In the genomic region with DNA sequence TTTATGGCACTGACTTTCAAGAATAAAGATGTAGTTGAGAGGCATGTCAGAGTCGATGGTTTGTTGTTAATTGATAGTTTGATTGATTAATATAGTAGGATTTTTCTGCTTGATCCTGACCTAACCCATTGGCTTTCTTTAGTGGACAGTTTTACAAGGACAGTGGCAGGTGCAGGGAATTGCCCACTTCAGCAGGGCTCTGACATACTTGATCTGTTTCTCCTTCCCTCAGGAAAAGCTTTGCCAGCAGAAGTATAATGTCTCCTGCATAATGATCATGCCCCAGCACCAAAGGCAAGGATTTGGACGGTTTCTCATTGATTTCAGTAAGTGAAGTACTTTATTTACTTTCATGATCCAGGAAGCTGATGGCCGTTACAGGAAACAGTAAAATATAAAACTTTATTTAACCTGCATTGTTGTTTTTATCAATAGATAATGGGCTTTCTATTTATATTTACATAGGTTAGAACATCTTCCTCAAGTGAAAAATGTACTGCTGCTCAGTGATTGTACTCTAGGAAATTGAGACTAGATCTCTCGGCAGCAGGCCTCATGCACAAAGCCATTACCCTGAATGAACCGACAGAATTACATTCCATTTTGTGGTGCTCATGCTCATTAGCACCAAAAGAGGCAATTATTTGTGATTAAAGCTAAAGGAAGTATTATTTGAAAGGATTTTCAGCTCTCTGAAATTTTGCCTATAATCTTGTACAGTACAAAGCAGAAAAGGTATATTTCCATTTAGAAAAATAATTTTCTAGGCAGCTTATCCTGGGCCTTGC, we compare ENCODE assay signal across 12 cellular contexts.
A peak's percentile ranks its signal among the peaks of the same experiment; 100 is the strongest.
DNase-seq lines count a peak whose midpoint lies in the region; ATAC-seq and TF ChIP-seq lines count a peak whose summit lies in the region.
"Had no signal": no experiment of that assay in that cellular context is flagged by ENCODE, and none has a peak within 500 bp of the region (broad histone marks: within the 10 kb centered on the region; RNA-seq: fewer than 3 reads in every experiment).

No MANE protein-coding gene starts in this region.

- no peaks in the 10 kb centered on the region for H3K79me2 ChIP-seq in GM23248 (ENCODE audit: insufficient read depth)

- H3K9me3 Mint-ChIP-seq in CD8-positive, alpha-beta memory T cell: no peaks in the 10 kb centered on the region
- H3K9me3 Mint-ChIP-seq: activated B cell treated with CpG ODN at 0.5 μM for 24 hours; activated T-helper 2 cell treated with anti-CD3 and anti-CD28 coated beads, Interferon-gamma antibody, Interleukin-2, Interleukin-4, amounts not matched to agents 10 μg/mL and 5 μg/mL and 100 μg/mL, durations not matched to agents 14 hours and 24 hours and 36 hours had no signal

- H3K27me3 ChIP-seq in GM23248 (replicated peaks; ENCODE audit: insufficient read depth) (no peaks in the 10 kb centered on the region), body of pancreas (no peaks in the 10 kb centered on the region), psoas muscle (ENCODE audit: insufficient read depth in 3 of 3, low read length in 2 of 3) (no peaks in the 10 kb centered on the region)
- no peaks in the 10 kb centered on the region for H3K27me3 ChIP-seq in CD8-positive, alpha-beta memory T cell (ENCODE audit: insufficient read depth, low read length, poor library complexity, severe bottlenecking)

- 0 out of 2 replicates have a peak, but pooled peaks cover 5% of the 10 kb centered on the region for H3K36me3 ChIP-seq in GM23248 (ENCODE audit: low read depth)
- no peaks in the 10 kb centered on the region for H3K36me3 ChIP-seq in body of pancreas (replicated peaks in 1 of 2; ENCODE audit: insufficient read depth in 1 of 2, low read depth in 2 of 2)
- H3K36me3 ChIP-seq in psoas muscle (ENCODE audit: insufficient read depth in 1 of 2, low read depth in 1 of 2): peaks cover 4 to 27% of the 10 kb centered on the region in 2 donors
- peaks cover 8% of the 10 kb centered on the region for H3K36me3 ChIP-seq in CD8-positive, alpha-beta memory T cell (ENCODE audit: insufficient read depth, low read length)

- ATAC-seq in body of pancreas (no peak), psoas muscle (peak in 2 of 4 donors; percentile 47 to 53), HG03139 (IDR thresholded peaks at IDR 0.05; ENCODE audit: unreplicated experiment) (no peak)
- ATAC-seq: SK-N-SH treated with all-trans-retinoic acid at 6 μM for 48 hours had no signal

- H3K9me3 ChIP-seq in GM23248 (ENCODE audit: low read depth) (no peaks in the 10 kb centered on the region), body of pancreas (no peaks in the 10 kb centered on the region), psoas muscle (no peaks in the 10 kb centered on the region)
- H3K9me3 ChIP-seq in CD8-positive, alpha-beta memory T cell (ENCODE audit: low read length): no peaks in the 10 kb centered on the region

- H3K4me2 ChIP-seq in GM23248 (ENCODE audit: unreplicated experiment): peak overlapping the region; percentile 31

- no peaks in the 10 kb centered on the region for H3K9me2 ChIP-seq in GM23248 (ENCODE audit: insufficient read depth)

- WGBS in GM23248 (ENCODE audit: low coverage in 1 of 2, low lambda C conversion rate in 2 of 2, missing lambda C conversion rate in 2 of 2), 2 experiments: 48 to 52% methylated on average over 5 of the region's 5 CpGs
- 25 to 32% methylated on average over 5 of the region's 5 CpGs for WGBS in body of pancreas, 2 donors
- WGBS in psoas muscle, 3 donors: 20 to 27% (median 21%) methylated on average over 5 of the region's 5 CpGs

- no peak overlapping the region for H3K27ac ChIP-seq in GM23248
- peak overlapping the region in 3 of 4 donors; percentile 13 to 58 (median 43) for H3K27ac ChIP-seq in body of pancreas
- peak overlapping the region; percentile 2 for H3K27ac ChIP-seq in psoas muscle
- no peak overlapping the region for H3K27ac ChIP-seq in CD8-positive, alpha-beta memory T cell (ENCODE audit: low read depth, low read length)

- peaks cover 20% of the 10 kb centered on the region for H3K4me1 ChIP-seq in GM23248 (ENCODE audit: insufficient read depth)
- peaks cover 23% of the 10 kb centered on the region for H3K4me1 ChIP-seq in body of pancreas
- H3K4me1 ChIP-seq in psoas muscle: peaks cover 25% of the 10 kb centered on the region
- no peaks in the 10 kb centered on the region for H3K4me1 ChIP-seq in CD8-positive, alpha-beta memory T cell (ENCODE audit: insufficient read depth, low read length)

- no peak overlapping the region for H3K4me3 Mint-ChIP-seq in CD8-positive, alpha-beta memory T cell
- H3K4me3 Mint-ChIP-seq: activated B cell treated with CpG ODN at 0.5 μM for 24 hours had no signal

- peaks cover 14 to 22% (median 22%) of the 10 kb centered on the region in 3 donors for H3K4me1 Mint-ChIP-seq in CD8-positive, alpha-beta memory T cell

- POLR2A ChIA-PET in CD8-positive, alpha-beta memory T cell (lab: Charles Lee): no interaction called here

- H3K36me3 Mint-ChIP-seq in CD8-positive, alpha-beta memory T cell: peaks cover 3 to 74% (median 29%) of the 10 kb centered on the region in 3 donors

- TF ChIP-seq CTCF in body of pancreas (IDR thresholded peaks at IDR 0.05) (no peak), psoas muscle (IDR thresholded peaks at IDR 0.05) (no peak)

- H3K4me3 ChIP-seq in GM23248 (no peak overlapping the region), body of pancreas (no peak overlapping the region), psoas muscle (no peak overlapping the region)
- no peak overlapping the region for H3K4me3 ChIP-seq in CD8-positive, alpha-beta memory T cell (ENCODE audit: low read length)

- intact Hi-C loops in body of pancreas (cut with DNase I): no loop called here
- intact Hi-C loops in psoas muscle (cut with DNase I): loop anchor here in 1 of 2 donors (5.0 kb wide), 1 partner anchor 162 kb away; a partner anchor contains a TSS

- 0 out of 2 replicates have a peak overlapping the region, but pooled peaks have one; percentile 16 for H3K9ac ChIP-seq in GM23248

- CTCF ChIA-PET in CD8-positive, alpha-beta memory T cell (lab: Charles Lee): interaction anchor here (0.5 kb wide), 1 partner anchor 166 kb away, joined by 3 read pairs; no protein-coding TSS in a partner anchor

- in situ Hi-C loops in GM23248 (cut with MboI): no loop called here

- no peak overlapping the region for H2AFZ ChIP-seq in GM23248

- H4K20me1 ChIP-seq in GM23248 (ENCODE audit: insufficient read depth): no peaks in the 10 kb centered on the region

- no peak for TF ChIP-seq POLR2A in body of pancreas (IDR thresholded peaks at IDR 0.05)

- H3K27ac Mint-ChIP-seq in CD8-positive, alpha-beta memory T cell: peak overlapping the region in 3 of 8 donors; percentile 32 to 91 (median 49)
- H3K27ac Mint-ChIP-seq: activated B cell treated with CpG ODN at 0.5 μM for 24 hours; activated T-helper 2 cell treated with anti-CD3 and anti-CD28 coated beads, Interferon-gamma antibody, Interleukin-2, Interleukin-4, amounts not matched to agents 10 μg/mL and 5 μg/mL and 100 μg/mL, durations not matched to agents 14 hours and 24 hours and 36 hours had no signal

- H3K27me3 Mint-ChIP-seq in CD8-positive, alpha-beta memory T cell: no peaks in the 10 kb centered on the region
- H3K27me3 Mint-ChIP-seq: activated B cell treated with CpG ODN at 0.5 μM for 24 hours had no signal

- peaks cover 21% of the 10 kb centered on the region; the same call in 1 of the 2 replicates for H3F3A ChIP-seq in GM23248 (ENCODE audit: insufficient read depth)

- DNase-seq in GM23248 (peak; percentile 25), NCI-H146 (lab: John Stamatoyannopoulos, UW) (peak; percentile 93), body of pancreas (no peak), psoas muscle (no peak)
- no peak for DNase-seq in stimulated activated CD4-positive, alpha-beta T cell treated with anti-CD3 and anti-CD28 coated beads, Interleukin-2, amount 100 ng/mL, for 48 hours
- no peak for DNase-seq in CD8-positive, alpha-beta memory T cell
- DNase-seq: activated B cell treated with CpG ODN at 0.5 μM for 24 hours, islet precursor cell, KBM-7 had no signal

Comparison
In these comparisons a context has a peak if more than half of its experiments do, and no peak if none do; other contexts are left out.
1. DNase-seq: peak in GM23248 (single experiment) and NCI-H146 (single experiment); none in body of pancreas (0 of 4), psoas muscle (0 of 2), stimulated activated CD4-positive, alpha-beta T cell treated with anti-CD3 and anti-CD28 coated beads, Interleukin-2, amount 100 ng/mL, for 48 hours (0 of 2) and CD8-positive, alpha-beta memory T cell (0 of 5).
2. H3K27ac ChIP-seq: peak in body of pancreas (3 of 4) and psoas muscle (single experiment); none in GM23248 (single experiment) and CD8-positive, alpha-beta memory T cell (single experiment).